Comparison of ENCODE assay signal across 8 cellular contexts in genomic region chr1:184754479-184755225, GRCh38. TPM values are rescaled to one million over a fixed set of nuclear protein-coding genes. Genes with fewer than 3 reads are reported as not detected.
A peak's percentile ranks its signal among the peaks of the same experiment; 100 is the strongest.
DNase-seq lines count a peak whose midpoint lies in the region; ATAC-seq and TF ChIP-seq lines count a peak whose summit lies in the region.

Gene EDEM3, minus strand, starts transcription at chr1:184754858. Its CDS starts 212 bp downstream, at chr1:184754646.

- intact Hi-C loops in T-helper 2 cell treated with Interferon-gamma antibody and Interleukin-4, amounts not matched to agents 100 ng/mL and 5 ng/mL, for 36 hours (cut with micrococcal nuclease): loop anchor here (1.0 to 10.0 kb wide), 16 partner anchors 11 to 1621 kb away; partner anchors contain the start of genes ARPC5, C1orf21, IVNS1ABP and NIBAN1
- intact Hi-C loops in left ventricle myocardium superior (cut with micrococcal nuclease): no loop called here
- intact Hi-C loops in prostate gland (cut with DNase I): loop anchor here (5.0 kb wide), 1 partner anchor 403 kb away; the partner anchor contains the start of genes SWT1 and TRMT1L

- no peaks in the 10 kb centered on the region for H3K9me3 ChIP-seq in prostate gland

- TF ChIP-seq CTCF in prostate gland (IDR thresholded peaks at IDR 0.05): no peak

- DNase-seq in NCI-H187 treated with DMSO at 0.1 percent for 48 hours (lab: John Stamatoyannopoulos, UW) (peak; percentile 100), anterior cingulate cortex (lab: John Stamatoyannopoulos, UW) (peak; percentile 90 to 100 (median 99)), left ventricle myocardium superior (peak; percentile 98), prostate gland (ENCODE audit: low spot score) (peak; percentile 99)

- no peaks in the 10 kb centered on the region for H3K27me3 ChIP-seq in prostate gland (replicated peaks; ENCODE audit: insufficient read depth)

- H3K27ac ChIP-seq in prostate gland (peak within 1 kb of the TSS; percentile 92 to 95), urinary bladder (ENCODE audit: low read depth) (peak within 1 kb of the TSS; percentile 73)

- ATAC-seq in GM18499 (IDR thresholded peaks at IDR 0.05; ENCODE audit: insufficient read depth, unreplicated experiment) (peak; percentile 89), HG02943 (IDR thresholded peaks at IDR 0.05; ENCODE audit: low read depth, unreplicated experiment) (peak; percentile 95), left ventricle myocardium superior (peak; percentile 98)

- peak; percentile 94 for TF ChIP-seq POLR2A in prostate gland (IDR thresholded peaks at IDR 0.05)

- H3K4me1 ChIP-seq in prostate gland (replicated peaks) (peaks cover 3% of the 10 kb centered on the region), urinary bladder (ENCODE audit: insufficient read depth) (no peaks in the 10 kb centered on the region)

- peak within 1 kb of the TSS; percentile 94 to 98 for H3K4me3 ChIP-seq in prostate gland
- peak within 1 kb of the TSS; percentile 62 for H3K4me3 ChIP-seq in urinary bladder (ENCODE audit: low read depth, low read length)

- H3K36me3 ChIP-seq in prostate gland (no peaks in the 10 kb centered on the region), urinary bladder (ENCODE audit: insufficient read depth) (no peaks in the 10 kb centered on the region)

- WGBS in prostate gland: under 1% methylated on average over 66 of the region's 76 CpGs
- WGBS in urinary bladder: under 1% methylated on average over 76 of the region's 76 CpGs

RNA-seq across cellular contexts. Expression of gene EDEM3, which starts in this region (rescaled TPM):
- 40.9 and 48.9 TPM in 2 replicates for total RNA-seq in T-helper 2 cell treated with Interferon-gamma antibody and Interleukin-4, amounts not matched to agents 100 ng/mL and 5 ng/mL, for 36 hours
- total RNA-seq in left ventricle myocardium superior: 18.3 TPM
- total RNA-seq in prostate gland: 10 to 100 TPM; 31.1 to 55.3 TPM
- 56.3 TPM for total RNA-seq in urinary bladder
- 11.9 TPM for polyA plus RNA-seq in urinary bladder

Comparison
In these comparisons a context has a peak if more than half of its experiments do, and no peak if none do; other contexts are left out.
1. Peak in every context shown above with its lines: DNase-seq, ATAC-seq, H3K4me3 ChIP-seq and H3K27ac ChIP-seq.